12 cellular contexts compared by ENCODE assay signal in the genomic region with DNA sequence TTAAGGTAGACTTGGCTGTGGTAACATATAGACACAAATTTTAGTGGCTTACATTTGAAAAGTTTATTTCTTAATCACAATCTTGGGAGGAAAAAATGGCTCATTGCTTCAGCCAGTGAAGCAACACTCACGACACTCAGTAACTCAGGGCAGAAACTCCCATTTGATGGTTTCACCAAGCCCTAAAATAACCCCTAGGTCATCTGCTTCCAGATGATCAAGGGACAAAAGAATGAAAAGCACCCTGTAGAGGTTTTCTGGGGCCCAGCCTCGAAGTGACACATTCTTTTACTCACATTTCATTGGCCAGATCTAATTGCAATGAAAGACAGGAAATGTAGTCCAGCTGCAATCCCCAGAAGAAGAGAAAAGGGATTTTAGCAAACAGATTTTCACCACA.
DNase-seq lines count a peak whose midpoint lies in the region; ATAC-seq and TF ChIP-seq lines count a peak whose summit lies in the region.
"Had no signal": no experiment of that assay in that cellular context is flagged by ENCODE, and none has a peak within 500 bp of the region (broad histone marks: within the 10 kb centered on the region; RNA-seq: fewer than 3 reads in every experiment).

No MANE protein-coding gene starts in this region.

- no peak for TF ChIP-seq CTCF in OCI-LY3 (IDR thresholded peaks at IDR 0.05; ENCODE audit: low read depth, low read length)
- TF ChIP-seq CTCF in mesothelial cell of epicardium (IDR thresholded peaks at IDR 0.05; ENCODE audit: unreplicated experiment), result no peak

- H3K4me3 ChIP-seq in OCI-LY3 (ENCODE audit: low read length) (no peak overlapping the region), trophoblast cell (ENCODE audit: low read depth, low read length) (no peak overlapping the region)

- no peak for ATAC-seq in GM21360 (IDR thresholded peaks at IDR 0.05; ENCODE audit: unreplicated experiment)

- no peaks in the 10 kb centered on the region for H3K27me3 Mint-ChIP-seq in mesothelial cell of epicardium (ENCODE audit: low read depth)
- H3K27me3 Mint-ChIP-seq: activated T-cell treated with anti-CD3 and anti-CD28 coated beads, Interleukin-2, amount 50 U/mL, for 24 hours had no signal

- no peak overlapping the region for H3K4me3 Mint-ChIP-seq in mesothelial cell of epicardium
- H3K4me3 Mint-ChIP-seq: activated T-cell treated with anti-CD3 and anti-CD28 coated beads, Interleukin-2, amount 50 U/mL, for 24 hours had no signal

- H4K8ac ChIP-seq in trophoblast cell (ENCODE audit: low read depth, low read length), result no peak overlapping the region

- H3K4me2 ChIP-seq in OCI-LY3 (ENCODE audit: low read length) (no peak overlapping the region), trophoblast cell (ENCODE audit: low read length) (no peak overlapping the region)

- H2AK5ac ChIP-seq in trophoblast cell (ENCODE audit: low read length), result no peak overlapping the region

- H2BK120ac ChIP-seq in trophoblast cell (ENCODE audit: insufficient read depth, low read length, poor library complexity), result peak overlapping the region; percentile 11

- DNase-seq in EL (peak; percentile 92), fibroblast of the conjunctiva (ENCODE audit: low read depth) (peak; percentile 24), trophoblast cell (peak; percentile 60 to 88), mesothelial cell of epicardium (ENCODE audit: low spot score in 2 of 2, unreplicated experiment in 2 of 2) (no peak), pons (ENCODE audit: low spot score) (no peak)
- DNase-seq in stimulated activated naive CD4-positive, alpha-beta T cell (lab: John Stamatoyannopoulos, UW), result no peak
- DNase-seq: activated T-cell treated with anti-CD3 and anti-CD28 coated beads, Interleukin-2, amount 50 U/mL, for 24 hours; DMS79 treated with DMSO at 0.1 percent for 48 hours; NCI-H446; T-helper 9 cell had no signal

- no peaks in the 10 kb centered on the region for H3K36me3 Mint-ChIP-seq in mesothelial cell of epicardium

- H3K4me1 ChIP-seq in OCI-LY3 (ENCODE audit: low read length) (no peaks in the 10 kb centered on the region), trophoblast cell (ENCODE audit: control insufficient read depth in 1 of 2, insufficient read depth in 2 of 2, low read length in 2 of 2) (peaks cover 0 to 6% of the 10 kb centered on the region in 2 experiments)

- peaks cover 14% of the 10 kb centered on the region for H3K9me3 Mint-ChIP-seq in mesothelial cell of epicardium

- no peak overlapping the region for H4K91ac ChIP-seq in trophoblast cell (ENCODE audit: low read depth, low read length)

- no peak overlapping the region for H3K27ac Mint-ChIP-seq in mesothelial cell of epicardium
- H3K27ac Mint-ChIP-seq: activated T-cell treated with anti-CD3 and anti-CD28 coated beads, Interleukin-2, amount 50 U/mL, for 24 hours had no signal

- H3K18ac ChIP-seq in trophoblast cell (ENCODE audit: low read length), result no peak overlapping the region

- H3K4me1 Mint-ChIP-seq in mesothelial cell of epicardium, result no peaks in the 10 kb centered on the region

- H2AFZ ChIP-seq in OCI-LY3 (ENCODE audit: low read depth, low read length), result peak overlapping the region; percentile 27; the same call in 1 of the 2 replicates
- H2AFZ ChIP-seq in trophoblast cell (ENCODE audit: insufficient read depth, low read length, poor library complexity), result no peak overlapping the region

- H4K20me1 ChIP-seq in OCI-LY3 (ENCODE audit: insufficient read depth, low read length), result no peaks in the 10 kb centered on the region

- H2BK5ac ChIP-seq in trophoblast cell (ENCODE audit: low read depth, low read length, poor library complexity), result no peak overlapping the region

- H3K27me3 ChIP-seq in OCI-LY3 (ENCODE audit: low read depth, low read length), result no peaks in the 10 kb centered on the region
- H3K27me3 ChIP-seq in trophoblast cell (ENCODE audit: insufficient read depth, low read length), result no peaks in the 10 kb centered on the region

- no CpG with 5 or more reads among the region's 2 CpGs for WGBS in trophoblast cell (ENCODE audit: extremely low coverage, insufficient coverage, insufficient read length)

- no peak overlapping the region for H3K14ac ChIP-seq in trophoblast cell (ENCODE audit: low read length)

- H4K12ac ChIP-seq in trophoblast cell (ENCODE audit: low read depth, low read length), result no peak overlapping the region

- H3K9me3 ChIP-seq in OCI-LY3 (ENCODE audit: insufficient read depth, low read length) (0 out of 2 replicates have a peak, but pooled peaks cover 3% of the 10 kb centered on the region), trophoblast cell (ENCODE audit: insufficient read depth, low read depth, low read length) (no peaks in the 10 kb centered on the region)

- H3K79me2 ChIP-seq in OCI-LY3 (ENCODE audit: low read length) (no peaks in the 10 kb centered on the region), trophoblast cell (ENCODE audit: control insufficient read depth, insufficient read depth, low read length, poor library complexity) (no peaks in the 10 kb centered on the region)

- no peak overlapping the region for H3K27ac ChIP-seq in OCI-LY3 (ENCODE audit: low read length)
- no peak overlapping the region for H3K27ac ChIP-seq in trophoblast cell (ENCODE audit: low read depth, low read length)

- no peak overlapping the region for H3K23ac ChIP-seq in trophoblast cell (ENCODE audit: low read length)

- no peaks in the 10 kb centered on the region for H3K36me3 ChIP-seq in OCI-LY3 (replicated peaks; ENCODE audit: low read depth, low read length)
- peaks cover 0 to 2% of the 10 kb centered on the region in 2 experiments for H3K36me3 ChIP-seq in trophoblast cell (ENCODE audit: control insufficient read depth in 1 of 2, insufficient read depth in 2 of 2, low read length in 2 of 2)

- no peak overlapping the region for H3K4ac ChIP-seq in trophoblast cell (ENCODE audit: low read depth, low read length)

- H3K79me1 ChIP-seq in trophoblast cell (ENCODE audit: low read length), result no peaks in the 10 kb centered on the region

- no peak overlapping the region for H3K9ac ChIP-seq in OCI-LY3 (ENCODE audit: low read length)
- no peak overlapping the region for H3K9ac ChIP-seq in trophoblast cell (ENCODE audit: low read length)

- H2BK12ac ChIP-seq in trophoblast cell (ENCODE audit: low read length), result no peak overlapping the region

Comparison
In these comparisons a context has a peak if more than half of its experiments do, and no peak if none do; other contexts are left out.
1. DNase-seq: peak in EL (single experiment), fibroblast of the conjunctiva (single experiment) and trophoblast cell (2 of 2); none in mesothelial cell of epicardium (0 of 2), pons (single experiment) and stimulated activated naive CD4-positive, alpha-beta T cell (0 of 6).